In genomic region chr2:190882327-190882766, GRCh38 we compare ENCODE assay signal across 8 cellular contexts. TPM values are rescaled to one million over a fixed set of nuclear protein-coding genes. Genes with fewer than 3 reads are reported as not detected.
DNase-seq lines count a peak whose midpoint lies in the region; ATAC-seq and TF ChIP-seq lines count a peak whose summit lies in the region.

No MANE protein-coding gene starts in this region.

- peak overlapping the region; percentile 84 for H3K4me3 Mint-ChIP-seq in activated CD8-positive, alpha-beta T cell treated with anti-CD3 and anti-CD28 coated beads, Interleukin-2, amount 10 ng/mL, durations not matched to agents 7 days and 5 days
- peak overlapping the region; percentile 95 to 97 (median 96) for H3K4me3 Mint-ChIP-seq in immature natural killer cell

- no peaks in the 10 kb centered on the region for H3K27me3 Mint-ChIP-seq in activated CD8-positive, alpha-beta T cell treated with anti-CD3 and anti-CD28 coated beads, Interleukin-2, amount 10 ng/mL, durations not matched to agents 7 days and 5 days (ENCODE audit: low read depth)
- peaks cover 11 to 16% (median 13%) of the 10 kb centered on the region in 3 donors for H3K27me3 Mint-ChIP-seq in immature natural killer cell (ENCODE audit: low read depth in 3 of 3)

- no peaks in the 10 kb centered on the region for H3K9me3 Mint-ChIP-seq in activated CD8-positive, alpha-beta T cell treated with anti-CD3 and anti-CD28 coated beads, Interleukin-2, amount 10 ng/mL, durations not matched to agents 7 days and 5 days (ENCODE audit: insufficient read depth)
- H3K9me3 Mint-ChIP-seq in immature natural killer cell: no peaks in the 10 kb centered on the region

- no peaks in the 10 kb centered on the region for H3K36me3 ChIP-seq in GM06990 (ENCODE audit: control insufficient read depth, insufficient read depth, low read length)
- H3K36me3 ChIP-seq in thoracic aorta: no peaks in the 10 kb centered on the region

- ATAC-seq in HG02885 (IDR thresholded peaks at IDR 0.05; ENCODE audit: poor library complexity, unreplicated experiment): peak; percentile 11
- no peak for ATAC-seq in activated CD8-positive, alpha-beta T cell treated with anti-CD3 and anti-CD28 coated beads, Interleukin-2, amount 10 ng/mL, durations not matched to agents 7 days and 5 days
- ATAC-seq in thoracic aorta (ENCODE audit: insufficient number of reproducible peaks, low FRiP score, low read depth): no peak

- H3K27ac ChIP-seq in thoracic aorta: peak overlapping the region; percentile 94 to 98

- H3K4me3 ChIP-seq in GM06990 (replicated peaks; ENCODE audit: low read depth, low read length) (peak overlapping the region; percentile 92), thoracic aorta (peak overlapping the region; percentile 84)

- POLR2A ChIA-PET in activated CD8-positive, alpha-beta T cell treated with anti-CD3 and anti-CD28 coated beads, Interleukin-2, amount 10 ng/mL, durations not matched to agents 7 days and 5 days (lab: Charles Lee): interaction anchor here (0.7 to 4.0 kb wide), 20 partner anchors 8 to 796 kb away, joined by 3 to 51 read pairs (median 4); partner anchors contain the start of genes MFSD6, NABP1, NEMP2 and STAT1

- peak overlapping the region; percentile 97 for H3K27ac Mint-ChIP-seq in activated CD8-positive, alpha-beta T cell treated with anti-CD3 and anti-CD28 coated beads, Interleukin-2, amount 10 ng/mL, durations not matched to agents 7 days and 5 days
- H3K27ac Mint-ChIP-seq in immature natural killer cell: peak overlapping the region; percentile 95 to 98 (median 97)

- peaks cover 20 to 35% of the 10 kb centered on the region in 2 donors for H3K4me1 ChIP-seq in thoracic aorta (ENCODE audit: control insufficient read depth in 1 of 2, low read depth in 2 of 2)

- H3K27me3 ChIP-seq in GM06990 (replicated peaks; ENCODE audit: control insufficient read depth, insufficient read depth, low read length): no peaks in the 10 kb centered on the region
- no peaks in the 10 kb centered on the region for H3K27me3 ChIP-seq in thoracic aorta (replicated peaks; ENCODE audit: insufficient read depth)

- DNase-seq in GM06990 (ENCODE audit: extremely low read depth, insufficient read length) (peak; percentile 71), immature natural killer cell (no peak), thoracic aorta (ENCODE audit: low spot score) (no peak), hepatic stellate cell (ENCODE audit: low spot score) (no peak), DMS114 treated with DMSO at 0.1 percent for 48 hours (lab: John Stamatoyannopoulos, UW; ENCODE audit: unreplicated experiment) (no peak)
- no peak for DNase-seq in activated CD8-positive, alpha-beta T cell treated with anti-CD3 and anti-CD28 coated beads, Interleukin-2, amount 10 ng/mL, durations not matched to agents 7 days and 5 days
- no peak for DNase-seq in activated CD4-positive, alpha-beta T cell treated with anti-CD3 and anti-CD28 coated beads for 48 hours

- H3K4me1 Mint-ChIP-seq in activated CD8-positive, alpha-beta T cell treated with anti-CD3 and anti-CD28 coated beads, Interleukin-2, amount 10 ng/mL, durations not matched to agents 7 days and 5 days (ENCODE audit: low read depth): peaks cover 36% of the 10 kb centered on the region
- H3K4me1 Mint-ChIP-seq in immature natural killer cell: peaks cover 55 to 58% of the 10 kb centered on the region in 2 donors

- CTCF ChIA-PET in activated CD8-positive, alpha-beta T cell treated with anti-CD3 and anti-CD28 coated beads, Interleukin-2, amount 10 ng/mL, durations not matched to agents 7 days and 5 days (lab: Charles Lee): interaction anchor here (1.0 to 4.6 kb wide), 4 partner anchors 11 to 65 kb away, joined by 3 to 24 read pairs (median 10); no protein-coding TSS in a partner anchor

- no peaks in the 10 kb centered on the region for H3K9me3 ChIP-seq in thoracic aorta

- H3K36me3 Mint-ChIP-seq in activated CD8-positive, alpha-beta T cell treated with anti-CD3 and anti-CD28 coated beads, Interleukin-2, amount 10 ng/mL, durations not matched to agents 7 days and 5 days (ENCODE audit: low read depth): peaks cover 32% of the 10 kb centered on the region
- no peaks in the 10 kb centered on the region for H3K36me3 Mint-ChIP-seq in immature natural killer cell

- no peak for TF ChIP-seq CTCF in GM06990 (IDR thresholded peaks at IDR 0.05; ENCODE audit: insufficient read depth, low read length, poor library complexity, severe bottlenecking)
- no peak for TF ChIP-seq CTCF in thoracic aorta (IDR thresholded peaks at IDR 0.05)

RNA-seq across cellular contexts. Expression of gene GLS, which starts 1.7 kb away (rescaled TPM):
- total RNA-seq in activated CD8-positive, alpha-beta T cell treated with anti-CD3 and anti-CD28 coated beads, Interleukin-2, amount 10 ng/mL, durations not matched to agents 7 days and 5 days: 100 to 1,000 TPM; 162 to 193 TPM
- 10 to 100 TPM; 20.5 to 37.8 (median 29.7) TPM for polyA plus RNA-seq in immature natural killer cell
- total RNA-seq in thoracic aorta: 100 to 1,000 TPM; 415 to 476 TPM
